In genomic region chr4:113837397-113837796, GRCh38 we compare ENCODE assay signal across 8 cellular contexts.
DNase-seq lines count a peak whose midpoint lies in the region; ATAC-seq and TF ChIP-seq lines count a peak whose summit lies in the region.

No MANE protein-coding gene starts in this region.

- H3K9me3 ChIP-seq in OCI-LY3 (ENCODE audit: insufficient read depth, low read length) (no peaks in the 10 kb centered on the region), gastroesophageal sphincter (no peaks in the 10 kb centered on the region)

- H3K27ac ChIP-seq in OCI-LY3 (ENCODE audit: low read length) = peak overlapping the region; percentile 53
- no peak overlapping the region for H3K27ac ChIP-seq in gastroesophageal sphincter

- no peak overlapping the region for H3K9ac ChIP-seq in OCI-LY3 (ENCODE audit: low read length)

- ATAC-seq in GM18520 (IDR thresholded peaks at IDR 0.05; ENCODE audit: unreplicated experiment) (peak; percentile 100), HG02970 (IDR thresholded peaks at IDR 0.05; ENCODE audit: low FRiP score, unreplicated experiment) (peak; percentile 99), gastroesophageal sphincter (peak; percentile 51)

- no peaks in the 10 kb centered on the region for H3K36me3 ChIP-seq in OCI-LY3 (replicated peaks; ENCODE audit: low read depth, low read length)
- H3K36me3 ChIP-seq in gastroesophageal sphincter = no peaks in the 10 kb centered on the region

- H3K4me1 ChIP-seq in OCI-LY3 (ENCODE audit: low read length) (peaks cover 19% of the 10 kb centered on the region), gastroesophageal sphincter (no peaks in the 10 kb centered on the region)

- H4K20me1 ChIP-seq in OCI-LY3 (ENCODE audit: insufficient read depth, low read length) = no peaks in the 10 kb centered on the region

- no peaks in the 10 kb centered on the region for H3K79me2 ChIP-seq in OCI-LY3 (ENCODE audit: low read length)

- TF ChIP-seq CTCF in OCI-LY3 (IDR thresholded peaks at IDR 0.05; ENCODE audit: low read depth, low read length) = no peak
- TF ChIP-seq CTCF in gastroesophageal sphincter (IDR thresholded peaks at IDR 0.05) = no peak

- peak overlapping the region; percentile 9; the same call in 1 of the 2 replicates for H3K4me3 ChIP-seq in OCI-LY3 (ENCODE audit: low read length)
- H3K4me3 ChIP-seq in gastroesophageal sphincter = no peak overlapping the region

- no peak for TF ChIP-seq EP300 in gastroesophageal sphincter (IDR thresholded peaks at IDR 0.05)

- peak overlapping the region; percentile 58 for H3K4me2 ChIP-seq in OCI-LY3 (ENCODE audit: low read length)

- H3K27me3 ChIP-seq in OCI-LY3 (ENCODE audit: low read depth, low read length) (0 out of 2 replicates have a peak, but pooled peaks cover 4% of the 10 kb centered on the region), gastroesophageal sphincter (no peaks in the 10 kb centered on the region)

- peak overlapping the region; percentile 17; the same call in 1 of the 2 replicates for H2AFZ ChIP-seq in OCI-LY3 (ENCODE audit: low read depth, low read length)

- WGBS in gastroesophageal sphincter (ENCODE audit: low coverage in 1 of 2), 2 donors = 20 to 55% methylated on average over 1 of the region's 1 CpG

- peak; percentile 60 for DNase-seq in A172 (ENCODE audit: low spot score)
- DNase-seq in HuH-7.5 (ENCODE audit: low spot score) = no peak
- no peak for DNase-seq in effector CD8-positive, alpha-beta T cell (lab: John Stamatoyannopoulos, UW)
- DNase-seq in mesenteric fat pad (ENCODE audit: low spot score) = no peak

- no peak for TF ChIP-seq POLR2A in gastroesophageal sphincter (IDR thresholded peaks at IDR 0.05)
